Comparison of ENCODE assay signal across 29 cellular contexts in the genomic region with DNA sequence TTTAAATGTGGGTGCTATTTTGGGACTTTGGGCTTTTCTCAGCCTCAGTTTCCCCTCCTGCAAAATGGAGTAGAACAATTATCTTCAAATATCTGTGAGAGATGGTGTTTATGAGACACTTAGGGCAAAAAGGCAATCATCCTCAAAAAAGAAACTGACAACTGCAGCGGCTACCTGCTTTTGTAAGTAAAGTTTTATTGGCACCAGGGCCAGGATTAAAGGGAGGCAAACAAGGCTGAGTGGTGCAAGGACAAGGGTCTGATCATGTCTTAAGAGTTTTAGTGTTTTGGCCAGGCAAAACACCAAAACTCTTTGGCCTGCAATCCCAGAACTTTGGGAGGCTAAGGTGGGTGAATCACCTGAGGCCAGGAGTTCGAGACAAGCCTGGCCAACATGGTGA. TPM values are rescaled to one million over a fixed set of nuclear protein-coding genes. Genes with fewer than 3 reads are reported as not detected.
A peak's percentile ranks its signal among the peaks of the same experiment; 100 is the strongest.
DNase-seq lines count a peak whose midpoint lies in the region; ATAC-seq, FAIRE-seq and TF ChIP-seq lines count a peak whose summit lies in the region.
"Had no signal": no experiment of that assay in that cellular context is flagged by ENCODE, and none has a peak within 500 bp of the region (broad histone marks: within the 10 kb centered on the region; RNA-seq: fewer than 3 reads in every experiment).

No MANE protein-coding gene starts in this region.

- H3K4me3 Mint-ChIP-seq in naive B cell: peak overlapping the region in 5 of 8 donors; percentile 20 to 75 (median 42)

- no peaks in the 10 kb centered on the region for H3K36me3 ChIP-seq in HepG2 (replicated peaks in 1 of 2; ENCODE audit: control insufficient read depth in 1 of 2, insufficient read depth in 2 of 2, low read length in 2 of 2)
- H3K36me3 ChIP-seq in right lobe of liver: no peaks in the 10 kb centered on the region
- H3K36me3 ChIP-seq in OCI-LY7 (ENCODE audit: insufficient read depth, low read length): peaks cover 8% of the 10 kb centered on the region
- H3K36me3 ChIP-seq: SJSA1 had no signal

- no peak overlapping the region for H3K27ac ChIP-seq in HepG2 (ENCODE audit: extremely low read length, insufficient read depth, low read length)
- no peak overlapping the region for H3K27ac ChIP-seq in right lobe of liver
- H3K27ac ChIP-seq in OCI-LY7 (ENCODE audit: low read depth, low read length, poor library complexity, severe bottlenecking): no peak overlapping the region
- H3K27ac ChIP-seq: BLaER1 treated with 17β-estradiol and CSF1 and Interleukin-3, amounts not matched to agents 10 nM and 100 nM; KMS-11; SJSA1 had no signal

- in situ Hi-C loops in HepG2 (cut with HindIII; ENCODE audit: extremely low pct_ligation_motif_present, low pct_unique_long_range_greater_than_20kb): no loop called here

- no peaks in the 10 kb centered on the region for H3K9me2 ChIP-seq in OCI-LY7 (ENCODE audit: insufficient read depth, low read length)

- no peak overlapping the region for H3K4me3 ChIP-seq in HepG2 (replicated peaks in 1 of 3; ENCODE audit: insufficient read depth in 1 of 3, low read depth in 2 of 3, low read length in 3 of 3)
- no peak overlapping the region for H3K4me3 ChIP-seq in right lobe of liver
- H3K4me3 ChIP-seq in OCI-LY7 (ENCODE audit: low read depth, low read length, poor library complexity, severe bottlenecking): no peak overlapping the region
- H3K4me3 ChIP-seq: BLaER1 treated with 17β-estradiol and CSF1 and Interleukin-3, amounts not matched to agents 10 nM and 100 nM; SJSA1 had no signal

- H3K27ac Mint-ChIP-seq in naive B cell: peak overlapping the region in 3 of 6 donors; percentile 47 to 66 (median 57)

- DNase-seq in HepG2 (ENCODE audit: low spot score) (no peak), right lobe of liver (no peak), OCI-LY7 (ENCODE audit: low spot score) (no peak), naive B cell (no peak), GM10248 (ENCODE audit: extremely low spot score) (no peak), NCI-H2107 treated with DMSO at 0.1 percent for 48 hours (lab: John Stamatoyannopoulos, UW; ENCODE audit: unreplicated experiment) (no peak)
- DNase-seq: AML-193; CD8-positive, alpha-beta memory T cell; DMS 273 treated with DMSO at 0.1 percent for 48 hours; DMS79; EL; GDM1; MM.1S; NCI-H2029; NCI-H446 treated with DMSO at 0.1 percent for 48 hours; NCI-H526; NCI-H82; NK-92 treated with Interleukin-12 subunit alpha and Interleukin-12 subunit beta, amount 100 ng/mL, for 24 hours; Right ventricle myocardium superior; RPMI8226 had no signal

- no peaks in the 10 kb centered on the region for H3K9me3 ChIP-seq in HepG2 (ENCODE audit: low read length)
- no peaks in the 10 kb centered on the region for H3K9me3 ChIP-seq in right lobe of liver
- no peaks in the 10 kb centered on the region for H3K9me3 ChIP-seq in OCI-LY7 (ENCODE audit: low read length)
- H3K9me3 ChIP-seq: BLaER1 treated with 17β-estradiol and CSF1 and Interleukin-3, amounts not matched to agents 10 nM and 100 nM; SJSA1 had no signal

- H4K20me1 ChIP-seq in HepG2 (ENCODE audit: insufficient read depth, low read length) (no peaks in the 10 kb centered on the region), OCI-LY7 (ENCODE audit: insufficient read depth, low read length) (no peaks in the 10 kb centered on the region)
- H4K20me1 ChIP-seq: BLaER1 treated with 17β-estradiol and CSF1 and Interleukin-3, amounts not matched to agents 10 nM and 100 nM had no signal

- peaks cover 2 to 10% of the 10 kb centered on the region in 2 experiments; a peak in 3 of 5 replicates for H3K27me3 ChIP-seq in HepG2 (ENCODE audit: control insufficient read depth in 1 of 2, insufficient read depth in 2 of 2, low read length in 2 of 2)
- H3K27me3 ChIP-seq in right lobe of liver: no peaks in the 10 kb centered on the region
- H3K27me3 ChIP-seq: BLaER1 treated with 17β-estradiol and CSF1 and Interleukin-3, amounts not matched to agents 10 nM and 100 nM; SJSA1 had no signal

- no peaks in the 10 kb centered on the region for H3K36me3 Mint-ChIP-seq in naive B cell

- intact Hi-C loops in HepG2 (cut with micrococcal nuclease; ENCODE audit: unreplicated experiment) (no loop called here), right lobe of liver (cut with DNase I) (no loop called here), OCI-LY7 (cut with micrococcal nuclease; ENCODE audit: unreplicated experiment) (loop anchor here (5.0 to 10.0 kb wide), 2 partner anchors 151 to 344 kb away; partner anchors contain the start of gene FCHO1)

- TF ChIP-seq CTCF in HepG2 (CRISPR knock-in tag; IDR thresholded peaks at IDR 0.05) (no peak), right lobe of liver (IDR thresholded peaks at IDR 0.05) (no peak), OCI-LY7 (conservative IDR thresholded peaks at IDR 0.05; ENCODE audit: low read length) (no peak), GM10248 (IDR thresholded peaks at IDR 0.05; ENCODE audit: control extremely low read depth, extremely low read depth, low read depth, missing control alignments) (no peak)

- ATAC-seq in HepG2 (no peak), right lobe of liver (no peak), naive B cell (ENCODE audit: low read depth in 2 of 2) (no peak), HG03521 (IDR thresholded peaks at IDR 0.05; ENCODE audit: unreplicated experiment) (no peak)

- CTCF ChIA-PET in HepG2 (lab: Yijun Ruan, JAX; ENCODE audit: low intra/inter-chr PET ratio, low total read pairs) (no interaction called here), OCI-LY7 (lab: Charles Lee; ENCODE audit: unreplicated experiment) (no interaction called here), GM10248 (lab: Yijun Ruan, JAX) (no interaction called here)

- peaks cover 25 to 70% (median 37%) of the 10 kb centered on the region in 3 donors for H3K4me1 Mint-ChIP-seq in naive B cell

- BruUV-seq in HepG2 (replicated peaks; lab: Mats Ljungman, UMichigan) (no TSS peak), OCI-LY7 (replicated peaks; lab: Mats Ljungman, UMichigan) (no TSS peak)

- no peak for TF ChIP-seq POLR2A in HepG2 (IDR thresholded peaks at IDR 0.05; ENCODE audit: insufficient read depth in 1 of 2, low read depth in 2 of 2, low read length in 2 of 2)
- no peak for TF ChIP-seq POLR2A in right lobe of liver (IDR thresholded peaks at IDR 0.05)

- no peaks in the 10 kb centered on the region for H3K9me3 Mint-ChIP-seq in naive B cell
- H3K9me3 Mint-ChIP-seq: CD8-positive, alpha-beta memory T cell had no signal

- H3K27me3 Mint-ChIP-seq in naive B cell: no peaks in the 10 kb centered on the region
- H3K27me3 Mint-ChIP-seq: CD8-positive, alpha-beta memory T cell had no signal

- H2AFZ ChIP-seq in HepG2 (ENCODE audit: low read length) (no peak overlapping the region), OCI-LY7 (ENCODE audit: low read length) (no peak overlapping the region)

- no peak for TF ChIP-seq EP300 in HepG2 (IDR thresholded peaks at IDR 0.05; ENCODE audit: low read depth in 2 of 2, low read length in 2 of 2)
- no peak for TF ChIP-seq EP300 in HepG2 (CRISPR knock-in tag; IDR thresholded peaks at IDR 0.05; ENCODE audit: borderline replicate concordance)

- no peak overlapping the region for H3K4me2 ChIP-seq in HepG2 (ENCODE audit: low read depth, low read length)
- peak overlapping the region; percentile 2; the same call in 1 of the 2 replicates for H3K4me2 ChIP-seq in OCI-LY7 (ENCODE audit: low read length)
- H3K4me2 ChIP-seq: BLaER1 treated with 17β-estradiol and CSF1 and Interleukin-3, amounts not matched to agents 10 nM and 100 nM; KMS-11 had no signal

- POLR2A ChIA-PET in HepG2 (lab: Yijun Ruan, JAX) (no interaction called here), OCI-LY7 (lab: Charles Lee) (no interaction called here), GM10248 (lab: Yijun Ruan, JAX) (no interaction called here)

- no peak overlapping the region for H3K9ac ChIP-seq in HepG2 (ENCODE audit: insufficient read depth, low read depth, low read length)
- H3K9ac ChIP-seq: KMS-11 had no signal

- 65% methylated on average over 2 of the region's 2 CpGs for WGBS in HepG2 (ENCODE audit: low lambda C conversion rate)
- 100% methylated on average over 2 of the region's 2 CpGs for WGBS in right lobe of liver (ENCODE audit: insufficient coverage, low coverage, low lambda C conversion rate, missing lambda C conversion rate)

- H3K79me2 ChIP-seq in HepG2 (ENCODE audit: insufficient read depth, low read length) (no peaks in the 10 kb centered on the region), OCI-LY7 (ENCODE audit: insufficient read depth, low read depth, low read length) (peaks cover 52% of the 10 kb centered on the region; the same call in 1 of the 2 replicates)

- no peak for TF ChIP-seq RAD21 in HepG2 (CRISPR knock-in tag; IDR thresholded peaks at IDR 0.05)

- H3K4me1 ChIP-seq in HepG2 (ENCODE audit: insufficient read depth, low read length) (peaks cover 59% of the 10 kb centered on the region), right lobe of liver (peaks cover 0 to 15% (median 6%) of the 10 kb centered on the region in 4 donors), OCI-LY7 (ENCODE audit: insufficient read depth, low read length, poor library complexity, severe bottlenecking) (peaks cover 72% of the 10 kb centered on the region)

- FAIRE-seq in HepG2 (lab: Jason Lieb, UNC): no peak
- FAIRE-seq: A204.1, GM12892, GM19239, H54, HTR-8/SVneo had no signal

RNA-seq across cellular contexts. Expression of gene MAST3, which starts 1.3 kb away (rescaled TPM):
- total RNA-seq in HepG2 (2016; rRNA removed; fragmentation: Illumina TruSeq; extraction: Trizol): 4.1 and 4.5 TPM in 2 replicates
- 1.9 and 2.8 TPM in 2 replicates for total RNA-seq in HepG2 (2016; cell fraction: cytosol; rRNA removed; fragmentation: Illumina TruSeq; extraction: Trizol; ENCODE audit: low read depth)
- total RNA-seq in HepG2 (2016; cell fraction: insoluble cytoplasmic fraction; rRNA removed; fragmentation: Illumina TruSeq; extraction: Trizol): 3.6 and 4.1 TPM in 2 replicates
- 4.4 and 5.1 TPM in 2 replicates for total RNA-seq in HepG2 (2016; cell fraction: membrane; rRNA removed; fragmentation: Illumina TruSeq; extraction: Trizol)
- total RNA-seq in HepG2 (2016; cell fraction: nucleus; rRNA removed; fragmentation: Illumina TruSeq; extraction: Trizol): 5.3 and 7.5 TPM in 2 replicates
- 4.6 and 6.0 TPM in 2 replicates for polyA plus RNA-seq in HepG2 (2011; rRNA removed)
- 2.0 and 2.4 TPM in 2 replicates for polyA plus RNA-seq in HepG2 (2011; cell fraction: cytosol; rRNA removed)
- polyA plus RNA-seq in HepG2 (2011; cell fraction: nucleus; rRNA removed): 18.7 and 20.6 TPM in 2 replicates
- 5.2 and 6.4 TPM in 2 replicates for polyA plus RNA-seq in HepG2 (2012)
- polyA plus RNA-seq in HepG2 (2016; cell fraction: cytosol; fragmentation: Illumina TruSeq; extraction: Trizol; ENCODE audit: low read depth): 1.0 and 1.1 TPM in 2 replicates
- 4.1 and 5.8 TPM in 2 replicates for polyA plus RNA-seq in HepG2 (2016; cell fraction: insoluble cytoplasmic fraction; fragmentation: Illumina TruSeq; extraction: Trizol; ENCODE audit: low read depth)
- polyA plus RNA-seq in HepG2 (2016; cell fraction: membrane; fragmentation: Illumina TruSeq; extraction: Trizol; ENCODE audit: low read depth): 2.0 and 2.2 TPM in 2 replicates
- polyA plus RNA-seq in HepG2 (2016; cell fraction: nucleus; fragmentation: Illumina TruSeq; extraction: Trizol; ENCODE audit: insufficient read depth, low read depth): 22.7 and 26.8 TPM in 2 replicates
- 3.2 and 9.3 TPM in 2 replicates for polyA minus RNA-seq in HepG2 (2011; rRNA and poly(A)+ RNA removed; ENCODE audit: low replicate concordance)
- 6.7 and 7.6 TPM in 2 replicates for polyA minus RNA-seq in HepG2 (2011; cell fraction: cytosol; rRNA and poly(A)+ RNA removed)
- polyA minus RNA-seq in HepG2 (2011; cell fraction: nucleus; rRNA and poly(A)+ RNA removed): 7.3 and 8.5 TPM in 2 replicates
- 10 to 100 TPM in 3 of 6 experiments, 1 to 10 TPM in 3; 8.0 to 17.9 (median 10.0) TPM for total RNA-seq in right lobe of liver
- total RNA-seq in OCI-LY7 (2014; rRNA removed; shearing (Covaris generic)): 14.3 and 14.8 TPM in 2 replicates
- total RNA-seq in OCI-LY7 (2022): 31.0 and 31.4 TPM in 2 replicates
- polyA plus RNA-seq in naive B cell (ENCODE audit: low read depth in 6 of 6): 10 to 100 TPM in 5 of 6 donors, 1 to 10 TPM in 1; 9.3 to 20.6 (median 13.3) TPM

RNA-seq across cellular contexts. Expression of gene IL12RB1, which starts 9.5 kb away (rescaled TPM):
- total RNA-seq in HepG2 (2016; rRNA removed; fragmentation: Illumina TruSeq; extraction: Trizol): 0.04 TPM in 1 of 2 replicates, not detected in the other
- not detected in 2 replicates for total RNA-seq in HepG2 (2016; cell fraction: cytosol; rRNA removed; fragmentation: Illumina TruSeq; extraction: Trizol; ENCODE audit: low read depth)
- 0.09 TPM in 1 of 2 replicates, not detected in the other for total RNA-seq in HepG2 (2016; cell fraction: insoluble cytoplasmic fraction; rRNA removed; fragmentation: Illumina TruSeq; extraction: Trizol)
- total RNA-seq in HepG2 (2016; cell fraction: membrane; rRNA removed; fragmentation: Illumina TruSeq; extraction: Trizol): 0.12 TPM in 1 of 2 replicates, not detected in the other
- not detected in 2 replicates for total RNA-seq in HepG2 (2016; cell fraction: nucleus; rRNA removed; fragmentation: Illumina TruSeq; extraction: Trizol)
- polyA plus RNA-seq in HepG2 (2011; rRNA removed): 0.03 and 0.13 TPM in 2 replicates
- 0.10 and 0.19 TPM in 2 replicates for polyA plus RNA-seq in HepG2 (2011; cell fraction: cytosol; rRNA removed)
- polyA plus RNA-seq in HepG2 (2011; cell fraction: nucleus; rRNA removed): 0.27 and 0.35 TPM in 2 replicates
- 0.12 TPM in 1 of 2 replicates, not detected in the other for polyA plus RNA-seq in HepG2 (2012)
- polyA plus RNA-seq in HepG2 (2016; cell fraction: cytosol; fragmentation: Illumina TruSeq; extraction: Trizol; ENCODE audit: low read depth): not detected in 2 replicates
- polyA plus RNA-seq in HepG2 (2016; cell fraction: insoluble cytoplasmic fraction; fragmentation: Illumina TruSeq; extraction: Trizol; ENCODE audit: low read depth): not detected in 2 replicates
- polyA plus RNA-seq in HepG2 (2016; cell fraction: membrane; fragmentation: Illumina TruSeq; extraction: Trizol; ENCODE audit: low read depth): 0.09 TPM in 1 of 2 replicates, not detected in the other
- polyA plus RNA-seq in HepG2 (2016; cell fraction: nucleus; fragmentation: Illumina TruSeq; extraction: Trizol; ENCODE audit: insufficient read depth, low read depth): 0.20 TPM in 1 of 2 replicates, not detected in the other
- polyA minus RNA-seq in HepG2 (2011; rRNA and poly(A)+ RNA removed; ENCODE audit: low replicate concordance): 0.12 and 0.36 TPM in 2 replicates
- polyA minus RNA-seq in HepG2 (2011; cell fraction: cytosol; rRNA and poly(A)+ RNA removed): not detected in 2 replicates
- polyA minus RNA-seq in HepG2 (2011; cell fraction: nucleus; rRNA and poly(A)+ RNA removed): not detected in 2 replicates
- total RNA-seq in right lobe of liver: 1 to 10 TPM in 1 of 6 experiments, under 1 TPM in 5; 0.25 to 2.0 (median 0.70) TPM
- 6.0 and 7.7 TPM in 2 replicates for total RNA-seq in OCI-LY7 (2014; rRNA removed; shearing (Covaris generic))
- 26.0 and 41.7 TPM in 2 replicates for total RNA-seq in OCI-LY7 (2022)
- 10 to 100 TPM in 1 of 6 donors, 1 to 10 TPM in 5; 5.8 to 15.8 (median 8.1) TPM for polyA plus RNA-seq in naive B cell (ENCODE audit: low read depth in 6 of 6)

RNA-seq across cellular contexts. Expression of gene PIK3R2, which starts 56.7 kb away (rescaled TPM):
- total RNA-seq in HepG2 (2016; rRNA removed; fragmentation: Illumina TruSeq; extraction: Trizol): 15.8 and 25.3 TPM in 2 replicates
- 13.7 and 16.1 TPM in 2 replicates for total RNA-seq in HepG2 (2016; cell fraction: cytosol; rRNA removed; fragmentation: Illumina TruSeq; extraction: Trizol; ENCODE audit: low read depth)
- 12.5 and 18.3 TPM in 2 replicates for total RNA-seq in HepG2 (2016; cell fraction: insoluble cytoplasmic fraction; rRNA removed; fragmentation: Illumina TruSeq; extraction: Trizol)
- 33.3 and 40.2 TPM in 2 replicates for total RNA-seq in HepG2 (2016; cell fraction: membrane; rRNA removed; fragmentation: Illumina TruSeq; extraction: Trizol)
- total RNA-seq in HepG2 (2016; cell fraction: nucleus; rRNA removed; fragmentation: Illumina TruSeq; extraction: Trizol): 14.5 and 18.4 TPM in 2 replicates
- polyA plus RNA-seq in HepG2 (2011; rRNA removed): 18.6 and 27.2 TPM in 2 replicates
- polyA plus RNA-seq in HepG2 (2011; cell fraction: cytosol; rRNA removed): 17.0 and 21.2 TPM in 2 replicates
- 35.7 and 42.1 TPM in 2 replicates for polyA plus RNA-seq in HepG2 (2011; cell fraction: nucleus; rRNA removed)
- polyA plus RNA-seq in HepG2 (2012): 39.2 and 39.3 TPM in 2 replicates
- 8.4 and 11.9 TPM in 2 replicates for polyA plus RNA-seq in HepG2 (2016; cell fraction: cytosol; fragmentation: Illumina TruSeq; extraction: Trizol; ENCODE audit: low read depth)
- polyA plus RNA-seq in HepG2 (2016; cell fraction: insoluble cytoplasmic fraction; fragmentation: Illumina TruSeq; extraction: Trizol; ENCODE audit: low read depth): 30.5 and 42.6 TPM in 2 replicates
- polyA plus RNA-seq in HepG2 (2016; cell fraction: membrane; fragmentation: Illumina TruSeq; extraction: Trizol; ENCODE audit: low read depth): 46.8 and 48.0 TPM in 2 replicates
- polyA plus RNA-seq in HepG2 (2016; cell fraction: nucleus; fragmentation: Illumina TruSeq; extraction: Trizol; ENCODE audit: insufficient read depth, low read depth): 60.8 and 65.6 TPM in 2 replicates
- 18.1 and 22.4 TPM in 2 replicates for polyA minus RNA-seq in HepG2 (2011; rRNA and poly(A)+ RNA removed; ENCODE audit: low replicate concordance)
- 12.0 and 21.3 TPM in 2 replicates for polyA minus RNA-seq in HepG2 (2011; cell fraction: cytosol; rRNA and poly(A)+ RNA removed)
- polyA minus RNA-seq in HepG2 (2011; cell fraction: nucleus; rRNA and poly(A)+ RNA removed): 12.7 and 19.6 TPM in 2 replicates
- 10 to 100 TPM; 11.1 to 21.4 (median 14.6) TPM for total RNA-seq in right lobe of liver
- 1.6 and 3.2 TPM in 2 replicates for total RNA-seq in OCI-LY7 (2014; rRNA removed; shearing (Covaris generic))
- 20.5 and 30.0 TPM in 2 replicates for total RNA-seq in OCI-LY7 (2022)
- polyA plus RNA-seq in naive B cell (ENCODE audit: low read depth in 6 of 6): 1 to 10 TPM; 1.2 to 5.7 (median 2.3) TPM
